In the genomic region with DNA sequence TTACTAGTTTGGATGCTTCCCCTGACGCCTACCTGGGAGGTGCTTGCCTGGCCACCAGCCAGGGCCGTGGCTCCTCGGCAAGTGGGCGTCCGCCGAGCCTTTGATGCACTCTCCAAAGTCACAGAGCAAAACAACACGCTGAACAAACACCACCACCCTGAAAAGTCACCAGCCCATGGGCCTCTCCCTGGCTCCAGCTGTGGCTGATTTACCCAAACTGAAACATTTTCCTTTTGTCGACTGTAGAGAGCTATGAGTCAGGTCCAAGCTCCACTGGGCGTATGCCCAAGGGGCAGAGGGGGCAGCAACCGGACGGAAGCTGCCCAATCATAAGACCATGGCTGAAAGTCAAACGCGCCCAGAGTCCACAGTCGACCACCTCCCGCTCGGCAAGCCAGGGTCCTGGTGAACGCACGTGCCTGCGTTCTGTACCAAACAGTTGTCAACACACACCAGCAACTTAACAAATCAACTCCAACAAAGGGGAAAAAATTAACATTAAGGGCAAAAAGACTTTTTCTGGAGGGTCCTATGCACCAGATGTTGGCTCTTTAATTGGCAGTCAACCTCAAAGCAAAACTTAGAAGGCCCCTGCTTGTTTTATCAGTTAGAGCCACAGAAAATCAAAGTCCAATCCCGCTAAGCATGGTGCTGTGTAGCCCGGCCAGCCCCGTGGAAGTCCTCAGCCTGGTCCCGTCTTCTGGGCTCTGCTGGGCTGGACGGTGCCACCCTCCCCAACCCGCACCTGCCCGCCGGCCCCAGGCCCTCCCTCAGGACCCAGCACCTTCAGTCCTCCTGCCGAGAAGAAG, we compare ENCODE assay signal across 2 cellular contexts.
TF ChIP-seq lines count a peak whose summit lies in the region.

No MANE protein-coding gene starts in this region.

TF ChIP-seq in HEK293, 187 proteins besides CTCF, POLR2A, EP300 and RAD21 (continued from another document and continues in another):
- TF ChIP-seq, protein P1, sequence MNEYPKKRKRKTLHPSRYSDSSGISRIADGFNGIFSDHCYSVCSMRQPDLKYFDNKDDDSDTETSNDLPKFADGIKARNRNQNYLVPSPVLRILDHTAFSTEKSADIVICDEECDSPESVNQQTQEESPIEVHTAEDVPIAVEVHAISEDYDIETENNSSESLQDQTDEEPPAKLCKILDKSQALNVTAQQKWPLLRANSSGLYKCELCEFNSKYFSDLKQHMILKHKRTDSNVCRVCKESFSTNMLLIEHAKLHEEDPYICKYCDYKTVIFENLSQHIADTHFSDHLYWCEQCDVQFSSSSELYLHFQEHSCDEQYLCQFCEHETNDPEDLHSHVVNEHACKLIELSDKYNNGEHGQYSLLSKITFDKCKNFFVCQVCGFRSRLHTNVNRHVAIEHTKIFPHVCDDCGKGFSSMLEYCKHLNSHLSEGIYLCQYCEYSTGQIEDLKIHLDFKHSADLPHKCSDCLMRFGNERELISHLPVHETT (tag by site-specific recombination; IDR thresholded peaks at IDR 0.05), result no peak
- TF ChIP-seq, protein P2, sequence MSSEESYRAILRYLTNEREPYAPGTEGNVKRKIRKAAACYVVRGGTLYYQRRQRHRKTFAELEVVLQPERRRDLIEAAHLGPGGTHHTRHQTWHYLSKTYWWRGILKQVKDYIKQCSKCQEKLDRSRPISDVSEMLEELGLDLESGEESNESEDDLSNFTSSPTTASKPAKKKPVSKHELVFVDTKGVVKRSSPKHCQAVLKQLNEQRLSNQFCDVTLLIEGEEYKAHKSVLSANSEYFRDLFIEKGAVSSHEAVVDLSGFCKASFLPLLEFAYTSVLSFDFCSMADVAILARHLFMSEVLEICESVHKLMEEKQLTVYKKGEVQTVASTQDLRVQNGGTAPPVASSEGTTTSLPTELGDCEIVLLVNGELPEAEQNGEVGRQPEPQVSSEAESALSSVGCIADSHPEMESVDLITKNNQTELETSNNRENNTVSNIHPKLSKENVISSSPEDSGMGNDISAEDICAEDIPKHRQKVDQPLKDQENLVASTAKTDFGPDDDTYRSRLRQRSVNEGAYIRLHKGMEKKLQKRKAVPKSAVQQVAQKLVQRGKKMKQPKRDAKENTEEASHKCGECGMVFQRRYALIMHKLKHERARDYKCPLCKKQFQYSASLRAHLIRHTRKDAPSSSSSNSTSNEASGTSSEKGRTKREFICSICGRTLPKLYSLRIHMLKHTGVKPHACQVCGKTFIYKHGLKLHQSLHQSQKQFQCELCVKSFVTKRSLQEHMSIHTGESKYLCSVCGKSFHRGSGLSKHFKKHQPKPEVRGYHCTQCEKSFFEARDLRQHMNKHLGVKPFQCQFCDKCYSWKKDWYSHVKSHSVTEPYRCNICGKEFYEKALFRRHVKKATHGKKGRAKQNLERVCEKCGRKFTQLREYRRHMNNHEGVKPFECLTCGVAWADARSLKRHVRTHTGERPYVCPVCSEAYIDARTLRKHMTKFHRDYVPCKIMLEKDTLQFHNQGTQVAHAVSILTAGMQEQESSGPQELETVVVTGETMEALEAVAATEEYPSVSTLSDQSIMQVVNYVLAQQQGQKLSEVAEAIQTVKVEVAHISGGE (tag by site-specific recombination; conservative IDR thresholded peaks at IDR 0.05; ENCODE audit: low read depth), result no peak
- TF ChIP-seq ZNF785 (tag by site-specific recombination; IDR thresholded peaks at IDR 0.05) (no peak), GFI1B (tag by site-specific recombination; IDR thresholded peaks at IDR 0.05) (no peak), WT1 (tag by site-specific recombination; IDR thresholded peaks at IDR 0.05) (peak; percentile 64; the same call in 1 of the 2 replicates), ZNF747 (tag by site-specific recombination; IDR thresholded peaks at IDR 0.05) (no peak), ZBTB48 (tag by site-specific recombination; IDR thresholded peaks at IDR 0.05) (no peak), SP3 (tag by site-specific recombination; IDR thresholded peaks at IDR 0.05) (no peak), ZNF585B (tag by site-specific recombination; IDR thresholded peaks at IDR 0.05) (no peak), ZNF510 (tag by site-specific recombination; IDR thresholded peaks at IDR 0.05; ENCODE audit: insufficient replicate concordance) (no peak), ZNF610 (tag by site-specific recombination; IDR thresholded peaks at IDR 0.05; ENCODE audit: borderline replicate concordance) (no peak), ZNF501 (tag by site-specific recombination; IDR thresholded peaks at IDR 0.05) (no peak), REPIN1 (tag by site-specific recombination; IDR thresholded peaks at IDR 0.05; ENCODE audit: low read depth) (no peak), HOXD13 (CRISPR knock-in tag; IDR thresholded peaks at IDR 0.05; ENCODE audit: borderline replicate concordance) (no peak), ZNF626 (tag by site-specific recombination; IDR thresholded peaks at IDR 0.05) (no peak), ZNF354C (tag by site-specific recombination; IDR thresholded peaks at IDR 0.05; ENCODE audit: borderline replicate concordance, low read depth) (no peak), ZNF548 (tag by site-specific recombination; IDR thresholded peaks at IDR 0.05) (no peak), ZNF555 (tag by site-specific recombination; conservative IDR thresholded peaks at IDR 0.05) (no peak), ZNF600 (tag by site-specific recombination; IDR thresholded peaks at IDR 0.05) (0 out of 2 replicates have a peak, but pooled peaks have one; percentile 13), KLF10 (tag by site-specific recombination; IDR thresholded peaks at IDR 0.05) (no peak), ZNF423 (tag by site-specific recombination; IDR thresholded peaks at IDR 0.05) (no peak)
- TF ChIP-seq, protein P3, sequence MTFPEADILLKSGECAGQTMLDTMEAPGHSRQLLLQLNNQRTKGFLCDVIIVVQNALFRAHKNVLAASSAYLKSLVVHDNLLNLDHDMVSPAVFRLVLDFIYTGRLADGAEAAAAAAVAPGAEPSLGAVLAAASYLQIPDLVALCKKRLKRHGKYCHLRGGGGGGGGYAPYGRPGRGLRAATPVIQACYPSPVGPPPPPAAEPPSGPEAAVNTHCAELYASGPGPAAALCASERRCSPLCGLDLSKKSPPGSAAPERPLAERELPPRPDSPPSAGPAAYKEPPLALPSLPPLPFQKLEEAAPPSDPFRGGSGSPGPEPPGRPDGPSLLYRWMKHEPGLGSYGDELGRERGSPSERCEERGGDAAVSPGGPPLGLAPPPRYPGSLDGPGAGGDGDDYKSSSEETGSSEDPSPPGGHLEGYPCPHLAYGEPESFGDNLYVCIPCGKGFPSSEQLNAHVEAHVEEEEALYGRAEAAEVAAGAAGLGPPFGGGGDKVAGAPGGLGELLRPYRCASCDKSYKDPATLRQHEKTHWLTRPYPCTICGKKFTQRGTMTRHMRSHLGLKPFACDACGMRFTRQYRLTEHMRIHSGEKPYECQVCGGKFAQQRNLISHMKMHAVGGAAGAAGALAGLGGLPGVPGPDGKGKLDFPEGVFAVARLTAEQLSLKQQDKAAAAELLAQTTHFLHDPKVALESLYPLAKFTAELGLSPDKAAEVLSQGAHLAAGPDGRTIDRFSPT (tag by site-specific recombination; IDR thresholded peaks at IDR 0.05), result no peak
- TF ChIP-seq, protein P4, sequence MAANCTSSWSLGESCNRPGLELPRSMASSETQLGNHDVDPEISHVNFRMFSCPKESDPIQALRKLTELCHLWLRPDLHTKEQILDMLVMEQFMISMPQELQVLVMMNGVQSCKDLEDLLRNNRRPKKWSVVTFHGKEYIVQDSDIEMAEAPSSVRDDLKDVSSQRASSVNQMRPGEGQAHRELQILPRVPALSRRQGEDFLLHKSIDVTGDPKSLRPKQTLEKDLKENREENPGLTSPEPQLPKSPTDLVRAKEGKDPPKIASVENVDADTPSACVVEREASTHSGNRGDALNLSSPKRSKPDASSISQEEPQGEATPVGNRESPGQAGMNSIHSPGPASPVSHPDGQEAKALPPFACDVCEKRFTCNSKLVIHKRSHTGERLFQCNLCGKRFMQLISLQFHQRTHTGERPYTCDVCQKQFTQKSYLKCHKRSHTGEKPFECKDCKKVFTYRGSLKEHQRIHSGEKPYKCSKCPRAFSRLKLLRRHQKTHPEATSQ (tag by site-specific recombination; IDR thresholded peaks at IDR 0.05), result no peak

TF ChIP-seq in HepG2, 621 proteins besides CTCF, POLR2A, EP300 and RAD21 (continued from another document and continues in another):
- TF ChIP-seq, protein P5, sequence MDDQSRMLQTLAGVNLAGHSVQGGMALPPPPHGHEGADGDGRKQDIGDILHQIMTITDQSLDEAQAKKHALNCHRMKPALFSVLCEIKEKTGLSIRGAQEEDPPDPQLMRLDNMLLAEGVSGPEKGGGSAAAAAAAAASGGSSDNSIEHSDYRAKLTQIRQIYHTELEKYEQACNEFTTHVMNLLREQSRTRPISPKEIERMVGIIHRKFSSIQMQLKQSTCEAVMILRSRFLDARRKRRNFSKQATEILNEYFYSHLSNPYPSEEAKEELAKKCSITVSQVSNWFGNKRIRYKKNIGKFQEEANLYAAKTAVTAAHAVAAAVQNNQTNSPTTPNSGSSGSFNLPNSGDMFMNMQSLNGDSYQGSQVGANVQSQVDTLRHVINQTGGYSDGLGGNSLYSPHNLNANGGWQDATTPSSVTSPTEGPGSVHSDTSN (CRISPR knock-in tag; IDR thresholded peaks at IDR 0.05; ENCODE audit: borderline replicate concordance), result no peak
- TF ChIP-seq ZNF883 (CRISPR knock-in tag; IDR thresholded peaks at IDR 0.05; ENCODE audit: not compliant biosample characterization), result peak; percentile 69
- peak; percentile 37; the same call in 1 of the 2 replicates for TF ChIP-seq SIX4 (CRISPR knock-in tag; IDR thresholded peaks at IDR 0.05)
- TF ChIP-seq SRF (IDR thresholded peaks at IDR 0.05; ENCODE audit: low read depth, low read length), result no peak
- TF ChIP-seq, protein P6, sequence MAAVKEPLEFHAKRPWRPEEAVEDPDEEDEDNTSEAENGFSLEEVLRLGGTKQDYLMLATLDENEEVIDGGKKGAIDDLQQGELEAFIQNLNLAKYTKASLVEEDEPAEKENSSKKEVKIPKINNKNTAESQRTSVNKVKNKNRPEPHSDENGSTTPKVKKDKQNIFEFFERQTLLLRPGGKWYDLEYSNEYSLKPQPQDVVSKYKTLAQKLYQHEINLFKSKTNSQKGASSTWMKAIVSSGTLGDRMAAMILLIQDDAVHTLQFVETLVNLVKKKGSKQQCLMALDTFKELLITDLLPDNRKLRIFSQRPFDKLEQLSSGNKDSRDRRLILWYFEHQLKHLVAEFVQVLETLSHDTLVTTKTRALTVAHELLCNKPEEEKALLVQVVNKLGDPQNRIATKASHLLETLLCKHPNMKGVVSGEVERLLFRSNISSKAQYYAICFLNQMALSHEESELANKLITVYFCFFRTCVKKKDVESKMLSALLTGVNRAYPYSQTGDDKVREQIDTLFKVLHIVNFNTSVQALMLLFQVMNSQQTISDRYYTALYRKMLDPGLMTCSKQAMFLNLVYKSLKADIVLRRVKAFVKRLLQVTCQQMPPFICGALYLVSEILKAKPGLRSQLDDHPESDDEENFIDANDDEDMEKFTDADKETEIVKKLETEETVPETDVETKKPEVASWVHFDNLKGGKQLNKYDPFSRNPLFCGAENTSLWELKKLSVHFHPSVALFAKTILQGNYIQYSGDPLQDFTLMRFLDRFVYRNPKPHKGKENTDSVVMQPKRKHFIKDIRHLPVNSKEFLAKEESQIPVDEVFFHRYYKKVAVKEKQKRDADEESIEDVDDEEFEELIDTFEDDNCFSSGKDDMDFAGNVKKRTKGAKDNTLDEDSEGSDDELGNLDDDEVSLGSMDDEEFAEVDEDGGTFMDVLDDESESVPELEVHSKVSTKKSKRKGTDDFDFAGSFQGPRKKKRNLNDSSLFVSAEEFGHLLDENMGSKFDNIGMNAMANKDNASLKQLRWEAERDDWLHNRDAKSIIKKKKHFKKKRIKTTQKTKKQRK (IDR thresholded peaks at IDR 0.05; ENCODE audit: low read length), result no peak
- TF ChIP-seq, protein P7, sequence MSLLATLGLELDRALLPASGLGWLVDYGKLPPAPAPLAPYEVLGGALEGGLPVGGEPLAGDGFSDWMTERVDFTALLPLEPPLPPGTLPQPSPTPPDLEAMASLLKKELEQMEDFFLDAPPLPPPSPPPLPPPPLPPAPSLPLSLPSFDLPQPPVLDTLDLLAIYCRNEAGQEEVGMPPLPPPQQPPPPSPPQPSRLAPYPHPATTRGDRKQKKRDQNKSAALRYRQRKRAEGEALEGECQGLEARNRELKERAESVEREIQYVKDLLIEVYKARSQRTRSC (CRISPR knock-in tag; IDR thresholded peaks at IDR 0.05; ENCODE audit: low read depth), result 0 out of 2 replicates have a peak, but pooled peaks have one; percentile 11
- peak; percentile 92 for TF ChIP-seq XRCC5 (optimal IDR thresholded peaks at IDR 0.05; ENCODE audit: low read length)
- no peak; the same call in 1 of the 2 replicates for TF ChIP-seq ZNF383 (CRISPR knock-in tag; IDR thresholded peaks at IDR 0.05; ENCODE audit: borderline replicate concordance)
- no peak for TF ChIP-seq CCAR2 (optimal IDR thresholded peaks at IDR 0.05; ENCODE audit: low read depth, low read length)
- no peak for TF ChIP-seq HNRNPK (IDR thresholded peaks at IDR 0.05; ENCODE audit: low read depth, low read length, poor library complexity, severe bottlenecking)
- TF ChIP-seq, protein P8, sequence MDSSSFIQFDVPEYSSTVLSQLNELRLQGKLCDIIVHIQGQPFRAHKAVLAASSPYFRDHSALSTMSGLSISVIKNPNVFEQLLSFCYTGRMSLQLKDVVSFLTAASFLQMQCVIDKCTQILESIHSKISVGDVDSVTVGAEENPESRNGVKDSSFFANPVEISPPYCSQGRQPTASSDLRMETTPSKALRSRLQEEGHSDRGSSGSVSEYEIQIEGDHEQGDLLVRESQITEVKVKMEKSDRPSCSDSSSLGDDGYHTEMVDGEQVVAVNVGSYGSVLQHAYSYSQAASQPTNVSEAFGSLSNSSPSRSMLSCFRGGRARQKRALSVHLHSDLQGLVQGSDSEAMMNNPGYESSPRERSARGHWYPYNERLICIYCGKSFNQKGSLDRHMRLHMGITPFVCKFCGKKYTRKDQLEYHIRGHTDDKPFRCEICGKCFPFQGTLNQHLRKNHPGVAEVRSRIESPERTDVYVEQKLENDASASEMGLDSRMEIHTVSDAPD (CRISPR knock-in tag; IDR thresholded peaks at IDR 0.05), result peak; percentile 98; the same call in 1 of the 2 replicates
- no peak for TF ChIP-seq ZNF703 (CRISPR knock-in tag; IDR thresholded peaks at IDR 0.05; ENCODE audit: borderline replicate concordance)
- 0 out of 2 replicates have a peak, but pooled peaks have one; percentile 28 for TF ChIP-seq NFKBIZ (CRISPR knock-in tag; IDR thresholded peaks at IDR 0.05)
- peak; percentile 75; the same call in 1 of the 2 replicates for TF ChIP-seq CCDC6 (CRISPR knock-in tag; IDR thresholded peaks at IDR 0.05)
- peak; percentile 90 for TF ChIP-seq PPARG (CRISPR knock-in tag; conservative IDR thresholded peaks at IDR 0.05)
- TF ChIP-seq NAIF1 (CRISPR knock-in tag; IDR thresholded peaks at IDR 0.05; ENCODE audit: borderline replicate concordance), result no peak
- no peak for TF ChIP-seq ATM (IDR thresholded peaks at IDR 0.05; ENCODE audit: borderline replicate concordance)
- TF ChIP-seq, protein P9, sequence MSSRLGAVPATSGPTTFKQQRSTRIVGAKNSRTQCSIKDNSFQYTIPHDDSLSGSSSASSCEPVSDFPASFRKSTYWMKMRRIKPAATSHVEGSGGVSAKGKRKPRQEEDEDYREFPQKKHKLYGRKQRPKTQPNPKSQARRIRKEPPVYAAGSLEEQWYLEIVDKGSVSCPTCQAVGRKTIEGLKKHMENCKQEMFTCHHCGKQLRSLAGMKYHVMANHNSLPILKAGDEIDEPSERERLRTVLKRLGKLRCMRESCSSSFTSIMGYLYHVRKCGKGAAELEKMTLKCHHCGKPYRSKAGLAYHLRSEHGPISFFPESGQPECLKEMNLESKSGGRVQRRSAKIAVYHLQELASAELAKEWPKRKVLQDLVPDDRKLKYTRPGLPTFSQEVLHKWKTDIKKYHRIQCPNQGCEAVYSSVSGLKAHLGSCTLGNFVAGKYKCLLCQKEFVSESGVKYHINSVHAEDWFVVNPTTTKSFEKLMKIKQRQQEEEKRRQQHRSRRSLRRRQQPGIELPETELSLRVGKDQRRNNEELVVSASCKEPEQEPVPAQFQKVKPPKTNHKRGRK (CRISPR knock-in tag; IDR thresholded peaks at IDR 0.05), result 0 out of 2 replicates have a peak, but pooled peaks have one; percentile 37
- TF ChIP-seq PCBP2 (optimal IDR thresholded peaks at IDR 0.05; ENCODE audit: low read depth, low read length, poor library complexity, severe bottlenecking), result no peak
